ENCODE assay signal across 8 cellular contexts in the genomic region with DNA sequence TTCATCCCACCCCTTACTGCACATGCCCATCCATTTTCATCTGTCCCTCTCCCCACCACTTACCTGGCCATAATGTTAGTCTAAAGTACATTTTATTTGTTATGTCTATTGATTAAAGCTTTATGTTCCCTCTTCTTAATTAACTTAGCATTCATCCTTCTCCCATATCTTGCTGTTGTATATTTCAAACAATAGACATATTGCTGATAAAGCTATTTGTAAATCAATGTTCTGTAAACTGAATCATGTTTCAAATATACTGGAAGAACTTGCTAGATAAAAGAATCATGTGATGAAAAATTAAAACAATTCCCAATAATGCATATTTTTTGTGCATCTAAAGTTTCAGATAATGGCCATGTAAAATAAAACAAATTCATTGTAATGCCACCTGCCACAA.
"Had no signal": no experiment of that assay in that cellular context is flagged by ENCODE, and none has a peak within 500 bp of the region (broad histone marks: within the 10 kb centered on the region; RNA-seq: fewer than 3 reads in every experiment).

No MANE protein-coding gene starts in this region.

- H3K4me1 ChIP-seq: HAP-1 had no signal

- DNase-seq: GM23248, GOT3, H7, HFFc6, KG1 had no signal

- H3K9me3 ChIP-seq: HAP-1 had no signal

- H2AFZ ChIP-seq: GM23248 had no signal

- H3K36me3 ChIP-seq: HAP-1 had no signal

- H3K9ac ChIP-seq: GM23248 had no signal

- H3K27ac ChIP-seq: GM23248, HL-60 had no signal

- ATAC-seq: HCT116 had no signal

- H3K4me3 ChIP-seq: GM23248, HAP-1 had no signal
